24 cellular contexts compared by ENCODE assay signal in genomic region chr2:235446082-235446481, GRCh38.
"Had no signal": no experiment of that assay in that cellular context is flagged by ENCODE, and none has a peak within 500 bp of the region (broad histone marks: within the 10 kb centered on the region; RNA-seq: fewer than 3 reads in every experiment).

No MANE protein-coding gene starts in this region.

- H3K4me3 Mint-ChIP-seq: effector memory CD8-positive, alpha-beta T cell; mesothelial cell of epicardium; naive B cell; natural killer cell treated with Interleukin-12 subunit alpha and Interleukin-12 subunit beta and Interleukin-15 and Interleukin-18, amount 100 ng/mL, for 72 hours; neural crest cell; stimulated activated effector memory CD8-positive, alpha-beta T cell treated with anti-CD3 and anti-CD28 coated beads, Interleukin-12 subunit alpha, Interleukin-12 subunit beta, amount 100 ng/mL, for 72 hours; type B pancreatic cell had no signal

- H3K27me3 ChIP-seq: heart left ventricle, left lung, sigmoid colon, testis, tibial artery had no signal

- DNase-seq: cortex of kidney; effector memory CD8-positive, alpha-beta T cell; heart left ventricle; hippocampal formation; left cardiac atrium; left lung; mesenchymal stem cell; mucosa of descending colon; naive B cell; right cardiac atrium; sigmoid colon; stimulated activated CD4-positive, alpha-beta T cell treated with anti-CD3 and anti-CD28 coated beads, Interleukin-2, amount 100 ng/mL, for 24 hours; stimulated activated CD4-positive, alpha-beta T cell treated with anti-CD3 and anti-CD28 coated beads, Interleukin-4, amount 100 ng/mL, for 24 hours; stimulated activated naive CD4-positive, alpha-beta T cell treated with Interleukin-2 at 50 U/mL for 16 hours; testis; tibial artery had no signal

- H3K27ac ChIP-seq: heart left ventricle, left lung, prostate gland, sigmoid colon, testis, tibial artery had no signal

- H3K4me1 Mint-ChIP-seq: naive B cell; neural crest cell; stimulated activated effector memory CD8-positive, alpha-beta T cell treated with anti-CD3 and anti-CD28 coated beads, Interleukin-12 subunit alpha, Interleukin-12 subunit beta, amount 100 ng/mL, for 72 hours had no signal

- H3K36me3 ChIP-seq: heart left ventricle, left lung, prostate gland, sigmoid colon, tibial artery had no signal

- H3K9me3 Mint-ChIP-seq: effector memory CD8-positive, alpha-beta T cell; natural killer cell treated with Interleukin-12 subunit alpha and Interleukin-12 subunit beta and Interleukin-15 and Interleukin-18, amount 100 ng/mL, for 72 hours; neural crest cell; stimulated activated effector memory CD8-positive, alpha-beta T cell treated with anti-CD3 and anti-CD28 coated beads, Interleukin-12 subunit alpha, Interleukin-12 subunit beta, amount 100 ng/mL, for 72 hours; type B pancreatic cell had no signal

- H3K4me1 ChIP-seq: heart left ventricle, left lung, prostate gland, sigmoid colon, testis, tibial artery had no signal

- ATAC-seq: effector memory CD8-positive, alpha-beta T cell; heart left ventricle; left cardiac atrium; left lung; mucosa of descending colon; natural killer cell treated with Interleukin-12 subunit alpha and Interleukin-12 subunit beta and Interleukin-15 and Interleukin-18, amount 100 ng/mL, for 72 hours; right cardiac atrium; stimulated activated effector memory CD8-positive, alpha-beta T cell treated with anti-CD3 and anti-CD28 coated beads, Interleukin-12 subunit alpha, Interleukin-12 subunit beta, amount 100 ng/mL, for 72 hours had no signal

- FAIRE-seq: frontal cortex, islet of Langerhans had no signal

- H3K4me3 ChIP-seq: heart left ventricle, left lung, mucosa of descending colon, prostate gland, sigmoid colon, testis, tibial artery had no signal

- H3K9me3 ChIP-seq: prostate gland, sigmoid colon, testis, tibial artery had no signal

- H3K27ac Mint-ChIP-seq: effector memory CD8-positive, alpha-beta T cell; mesothelial cell of epicardium; naive B cell; natural killer cell treated with Interleukin-12 subunit alpha and Interleukin-12 subunit beta and Interleukin-15 and Interleukin-18, amount 100 ng/mL, for 72 hours; stimulated activated effector memory CD8-positive, alpha-beta T cell treated with anti-CD3 and anti-CD28 coated beads, Interleukin-12 subunit alpha, Interleukin-12 subunit beta, amount 100 ng/mL, for 72 hours; type B pancreatic cell had no signal
